Comparison of ENCODE assay signal across 10 cellular contexts in the genomic region with DNA sequence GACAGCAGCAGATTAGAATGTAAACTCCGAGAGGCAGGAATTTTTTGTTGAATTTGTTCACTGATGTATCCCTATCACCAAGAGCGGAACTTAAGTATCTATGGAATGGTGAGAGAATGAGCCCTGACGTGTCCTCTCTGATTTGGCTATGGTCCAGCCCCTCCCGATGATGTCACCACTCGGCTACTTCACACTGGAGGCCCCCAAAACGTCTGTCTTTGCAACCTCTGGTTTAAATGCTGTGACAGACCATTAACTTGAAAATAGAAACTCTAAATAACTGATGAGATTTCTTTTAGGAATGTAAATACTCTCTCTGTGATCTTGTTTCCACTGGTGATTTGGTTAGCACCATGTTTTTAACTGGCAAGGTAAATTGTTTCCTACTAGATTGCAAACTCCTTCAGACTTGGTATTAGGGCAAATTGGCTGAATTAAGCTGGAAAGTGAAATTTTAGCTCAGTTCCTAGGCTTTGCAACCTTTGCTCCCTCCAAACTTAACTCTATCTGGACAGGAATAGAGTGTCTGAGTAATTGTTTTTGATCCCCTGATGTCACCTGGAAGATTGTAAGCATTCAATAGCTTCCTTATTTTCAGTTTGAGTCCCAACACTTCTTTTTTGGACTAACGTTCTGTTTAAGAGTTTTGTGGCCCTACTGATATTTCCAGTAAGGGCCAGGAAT. TPM values are rescaled to one million over a fixed set of nuclear protein-coding genes. Genes with fewer than 3 reads are reported as not detected.
DNase-seq lines count a peak whose midpoint lies in the region; ATAC-seq and TF ChIP-seq lines count a peak whose summit lies in the region.
"Had no signal": no experiment of that assay in that cellular context is flagged by ENCODE, and none has a peak within 500 bp of the region (broad histone marks: within the 10 kb centered on the region; RNA-seq: fewer than 3 reads in every experiment).

No MANE protein-coding gene starts in this region.

- H2AFZ ChIP-seq in osteoblast (ENCODE audit: low read length) (no peak overlapping the region), Karpas-422 (ENCODE audit: low read length) (no peak overlapping the region)

- H3K79me2 ChIP-seq in osteoblast (ENCODE audit: insufficient read depth, low read length) (no peaks in the 10 kb centered on the region), Karpas-422 (ENCODE audit: low read length) (no peaks in the 10 kb centered on the region)

- H3K36me3 Mint-ChIP-seq in activated CD4-positive, alpha-beta T cell treated with anti-CD3 and anti-CD28 coated beads, Interleukin-2, amount 10 ng/mL, durations not matched to agents 7 days and 5 days (ENCODE audit: low read depth) = no peaks in the 10 kb centered on the region

- POLR2A ChIA-PET in BJ (lab: Charles Lee) = no interaction called here
- POLR2A ChIA-PET in RWPE1 (lab: Yijun Ruan, JAX; ENCODE audit: low non-redundant PET) = no interaction called here
- POLR2A ChIA-PET in activated CD4-positive, alpha-beta T cell treated with anti-CD3 and anti-CD28 coated beads, Interleukin-2, amount 10 ng/mL, durations not matched to agents 7 days and 5 days (lab: Charles Lee) = no interaction called here

- CTCF ChIA-PET in BJ (lab: Yijun Ruan, JAX) = interaction anchor here (1.1 kb wide), 1 partner anchor 46 kb away, joined by 7 read pairs; no protein-coding TSS in a partner anchor
- CTCF ChIA-PET in RWPE1 (lab: Yijun Ruan, JAX) = interaction anchor here (0.6 to 0.7 kb wide), 3 partner anchors 13 to 486 kb away, joined by 3 to 4 read pairs (median 3); no protein-coding TSS in a partner anchor
- CTCF ChIA-PET in activated CD4-positive, alpha-beta T cell treated with anti-CD3 and anti-CD28 coated beads, Interleukin-2, amount 10 ng/mL, durations not matched to agents 7 days and 5 days (lab: Charles Lee) = no interaction called here

- H3K27ac ChIP-seq in RWPE1 (no peak overlapping the region), osteoblast (ENCODE audit: low read depth, low read length) (peak overlapping the region; percentile 98), Karpas-422 (ENCODE audit: low read length) (no peak overlapping the region)

- peaks cover 7% of the 10 kb centered on the region for H3K27me3 Mint-ChIP-seq in activated CD4-positive, alpha-beta T cell treated with anti-CD3 and anti-CD28 coated beads, Interleukin-2, amount 10 ng/mL, durations not matched to agents 7 days and 5 days

- DNase-seq in BJ (ENCODE audit: low read depth) (peak; percentile 88), RWPE1 (ENCODE audit: low spot score) (peak; percentile 91), fibroblast of the aortic adventitia (ENCODE audit: low read depth) (peak; percentile 89), osteoblast (ENCODE audit: insufficient read length, low spot score, missing footprints) (no peak), Karpas-422 (no peak), hypothalamus (lab: John Stamatoyannopoulos, UW) (no peak), omental fat pad (ENCODE audit: low spot score) (no peak)
- no peak for DNase-seq in activated CD4-positive, alpha-beta T cell treated with anti-CD3 and anti-CD28 coated beads, Interleukin-2, amount 10 ng/mL, durations not matched to agents 7 days and 5 days
- DNase-seq: DND-41 had no signal

- no peaks in the 10 kb centered on the region for H3K36me3 ChIP-seq in BJ (ENCODE audit: control insufficient read depth, insufficient read depth, low read length)
- no peaks in the 10 kb centered on the region for H3K36me3 ChIP-seq in osteoblast (ENCODE audit: insufficient read depth, low read length)
- H3K36me3 ChIP-seq in Karpas-422 (ENCODE audit: insufficient read depth, low read length) = no peaks in the 10 kb centered on the region

- no peak overlapping the region for H3K27ac Mint-ChIP-seq in activated CD4-positive, alpha-beta T cell treated with anti-CD3 and anti-CD28 coated beads, Interleukin-2, amount 10 ng/mL, durations not matched to agents 7 days and 5 days
- H3K27ac Mint-ChIP-seq: activated T-helper 1 cell treated with anti-CD3 and anti-CD28 coated beads, Interleukin-12 subunit alpha, Interleukin-12 subunit beta, Interleukin-2, Interleukin-4 antibody, amounts not matched to agents 30 ng/mL and 10 ng/mL and 1 ng/mL, durations not matched to agents 14 hours and 24 hours and 36 hours had no signal

- H3K4me3 ChIP-seq in BJ (ENCODE audit: low read depth, low read length) = no peak overlapping the region
- H3K4me3 ChIP-seq in fibroblast of the aortic adventitia (ENCODE audit: low read depth, low read length) = no peak overlapping the region
- H3K4me3 ChIP-seq in osteoblast (ENCODE audit: insufficient read depth, low read length) = peak overlapping the region; percentile 48
- no peak overlapping the region for H3K4me3 ChIP-seq in Karpas-422 (ENCODE audit: low read length)

- no peaks in the 10 kb centered on the region for H3K27me3 ChIP-seq in BJ (ENCODE audit: control insufficient read depth, insufficient read depth, low read length)
- H3K27me3 ChIP-seq in osteoblast (ENCODE audit: insufficient read depth, low read length) = no peaks in the 10 kb centered on the region
- H3K27me3 ChIP-seq in Karpas-422 (ENCODE audit: low read length) = no peaks in the 10 kb centered on the region

- H3K4me1 ChIP-seq in osteoblast (ENCODE audit: insufficient read depth, low read length) (peaks cover 45% of the 10 kb centered on the region), Karpas-422 (ENCODE audit: low read length) (no peaks in the 10 kb centered on the region)

- H3K9me2 ChIP-seq in Karpas-422 (replicated peaks; ENCODE audit: insufficient read depth, low read length) = no peaks in the 10 kb centered on the region

- no peaks in the 10 kb centered on the region for H3K4me1 Mint-ChIP-seq in activated CD4-positive, alpha-beta T cell treated with anti-CD3 and anti-CD28 coated beads, Interleukin-2, amount 10 ng/mL, durations not matched to agents 7 days and 5 days

- H3K9ac ChIP-seq in Karpas-422 (ENCODE audit: low read length) = no peak overlapping the region

- H3K9me3 ChIP-seq in osteoblast (ENCODE audit: low read depth, low read length) (no peaks in the 10 kb centered on the region), Karpas-422 (ENCODE audit: low read length) (no peaks in the 10 kb centered on the region)

- TF ChIP-seq CTCF in BJ (IDR thresholded peaks at IDR 0.05; ENCODE audit: insufficient read depth, low read depth, low read length) (no peak), RWPE1 (conservative IDR thresholded peaks at IDR 0.05; ENCODE audit: low read depth) (no peak), fibroblast of the aortic adventitia (IDR thresholded peaks at IDR 0.05; ENCODE audit: insufficient read depth, low read length) (no peak), osteoblast (IDR thresholded peaks at IDR 0.05; ENCODE audit: extremely low read depth, low read depth, low read length) (no peak), omental fat pad (IDR thresholded peaks at IDR 0.05) (no peak)

- ATAC-seq in omental fat pad (ENCODE audit: low FRiP score) = no peak

- H4K20me1 ChIP-seq in osteoblast (ENCODE audit: insufficient read depth, low read length) = no peaks in the 10 kb centered on the region
- no peaks in the 10 kb centered on the region for H4K20me1 ChIP-seq in Karpas-422 (ENCODE audit: insufficient read depth, low read depth, low read length)

- no peak overlapping the region for H3K4me3 Mint-ChIP-seq in activated CD4-positive, alpha-beta T cell treated with anti-CD3 and anti-CD28 coated beads, Interleukin-2, amount 10 ng/mL, durations not matched to agents 7 days and 5 days
- H3K4me3 Mint-ChIP-seq: activated T-helper 1 cell treated with anti-CD3 and anti-CD28 coated beads, Interleukin-12 subunit alpha, Interleukin-12 subunit beta, Interleukin-2, Interleukin-4 antibody, amounts not matched to agents 30 ng/mL and 10 ng/mL and 1 ng/mL, durations not matched to agents 14 hours and 24 hours and 36 hours had no signal

- H3K4me2 ChIP-seq in osteoblast (ENCODE audit: insufficient read depth, low read length) = peak overlapping the region; percentile 75
- no peak overlapping the region for H3K4me2 ChIP-seq in Karpas-422 (ENCODE audit: low read depth, low read length, poor library complexity, severe bottlenecking)

- no peaks in the 10 kb centered on the region for H3K9me3 Mint-ChIP-seq in activated CD4-positive, alpha-beta T cell treated with anti-CD3 and anti-CD28 coated beads, Interleukin-2, amount 10 ng/mL, durations not matched to agents 7 days and 5 days
- H3K9me3 Mint-ChIP-seq: activated T-helper 1 cell treated with anti-CD3 and anti-CD28 coated beads, Interleukin-12 subunit alpha, Interleukin-12 subunit beta, Interleukin-2, Interleukin-4 antibody, amounts not matched to agents 30 ng/mL and 10 ng/mL and 1 ng/mL, durations not matched to agents 14 hours and 24 hours and 36 hours had no signal

RNA-seq across cellular contexts. Expression of a gene that starts 19.1 kb away (rescaled TPM):
- 0.02 and 0.06 TPM in 2 replicates for polyA plus RNA-seq in BJ (2011; rRNA removed)
- 0.05 TPM in 1 of 2 replicates, not detected in the other for polyA minus RNA-seq in BJ (2011; rRNA and poly(A)+ RNA removed)
- 0.16 and 0.90 TPM in 2 replicates for total RNA-seq in fibroblast of the aortic adventitia (ENCODE audit: low replicate concordance)
- total RNA-seq in osteoblast = under 0.01 TPM in 2 replicates
- total RNA-seq in Karpas-422 (2014; rRNA removed; shearing (Covaris generic); ENCODE audit: low replicate concordance) = not detected in 2 replicates
- not detected for total RNA-seq in activated CD4-positive, alpha-beta T cell treated with anti-CD3 and anti-CD28 coated beads, Interleukin-2, amount 10 ng/mL, durations not matched to agents 7 days and 5 days
- total RNA-seq in omental fat pad = 1 to 10 TPM in 3 of 4 donors, under 1 TPM in 1; 0.72 to 5.8 (median 3.0) TPM
- total RNA-seq: activated T-helper 1 cell treated with anti-CD3 and anti-CD28 coated beads, Interleukin-12 subunit alpha, Interleukin-12 subunit beta, Interleukin-2, Interleukin-4 antibody, amounts not matched to agents 30 ng/mL and 10 ng/mL and 1 ng/mL, durations not matched to agents 14 hours and 24 hours and 36 hours had no signal

Comparison
In these comparisons a context has a peak if more than half of its experiments do, and no peak if none do; other contexts are left out.
1. DNase-seq: peak in BJ (single experiment), RWPE1 (single experiment) and fibroblast of the aortic adventitia (single experiment); none in osteoblast (single experiment), Karpas-422 (single experiment), activated CD4-positive, alpha-beta T cell treated with anti-CD3 and anti-CD28 coated beads, Interleukin-2, amount 10 ng/mL, durations not matched to agents 7 days and 5 days (single experiment), hypothalamus (0 of 51) and omental fat pad (single experiment).